Comparison of ENCODE assay signal across 9 cellular contexts in genomic region chr1:201361652-201362504, GRCh38. TPM values are rescaled to one million over a fixed set of nuclear protein-coding genes. Genes with fewer than 3 reads are reported as not detected.
DNase-seq lines count a peak whose midpoint lies in the region; ATAC-seq and TF ChIP-seq lines count a peak whose summit lies in the region.
"Had no signal": no experiment of that assay in that cellular context is flagged by ENCODE, and none has a peak within 500 bp of the region (broad histone marks: within the 10 kb centered on the region; RNA-seq: fewer than 3 reads in every experiment).

No MANE protein-coding gene starts in this region.

- TF ChIP-seq CTCF in A673 (conservative IDR thresholded peaks at IDR 0.05; ENCODE audit: low read depth, low read length) (peak; percentile 93), GM06990 (IDR thresholded peaks at IDR 0.05; ENCODE audit: insufficient read depth, low read length, poor library complexity, severe bottlenecking) (peak; percentile 84), adrenal gland (IDR thresholded peaks at IDR 0.05) (peak; percentile 66 to 80 (median 74))

- no TSS peak for BruUV-seq in A673 (replicated peaks; lab: Mats Ljungman, UMichigan)

- DNase-seq in A673 (ENCODE audit: low spot score) = peak; percentile 83
- DNase-seq in GM06990 (ENCODE audit: extremely low read depth, insufficient read length) = peak; percentile 19
- DNase-seq in NCI-H1694 (lab: John Stamatoyannopoulos, UW) = peak; percentile 46
- peak; percentile 21 to 55 (median 39) for DNase-seq in adrenal gland
- DNase-seq in right cardiac atrium = peak; percentile 46 to 73 (median 61)
- peak in 2 of 3 donors; percentile 4 to 18 for DNase-seq in stimulated activated CD4-positive, alpha-beta T cell treated with anti-CD3 and anti-CD28 coated beads, TNF-alpha, amount 100 ng/mL, for 48 hours (ENCODE audit: low read depth in 3 of 3)
- DNase-seq in foreskin melanocyte = no peak

- no peak overlapping the region for H3K27ac ChIP-seq in A673 (ENCODE audit: low read depth, low read length, poor library complexity, severe bottlenecking)
- H3K27ac ChIP-seq in adrenal gland = no peak overlapping the region
- H3K27ac ChIP-seq in right cardiac atrium (ENCODE audit: low read length) = peak overlapping the region; percentile 25

- no peaks in the 10 kb centered on the region for H3K27me3 ChIP-seq in A673 (replicated peaks; ENCODE audit: insufficient read depth, low read depth, low read length, poor library complexity)
- H3K27me3 ChIP-seq in GM06990 (replicated peaks; ENCODE audit: control insufficient read depth, insufficient read depth, low read length) = peaks cover 3% of the 10 kb centered on the region
- no peaks in the 10 kb centered on the region for H3K27me3 ChIP-seq in adrenal gland
- no peaks in the 10 kb centered on the region for H3K27me3 ChIP-seq in right cardiac atrium (ENCODE audit: control insufficient read depth, insufficient read depth)

- ATAC-seq in right cardiac atrium (no peak), HG03442 (IDR thresholded peaks at IDR 0.05; ENCODE audit: unreplicated experiment) (no peak)

- H3K9me3 ChIP-seq in A673 (ENCODE audit: low read depth, low read length, poor library complexity, severe bottlenecking) (no peaks in the 10 kb centered on the region), adrenal gland (replicated peaks in 1 of 3) (no peaks in the 10 kb centered on the region), right cardiac atrium (ENCODE audit: control insufficient read depth, low read length) (no peaks in the 10 kb centered on the region)

- no peaks in the 10 kb centered on the region for H3K36me3 ChIP-seq in A673 (ENCODE audit: insufficient read depth, low read length, poor library complexity, severe bottlenecking)
- H3K36me3 ChIP-seq in GM06990 (ENCODE audit: control insufficient read depth, insufficient read depth, low read length) = no peaks in the 10 kb centered on the region
- no peaks in the 10 kb centered on the region for H3K36me3 ChIP-seq in adrenal gland (replicated peaks in 1 of 2)

- 42 to 72% (median 46%) methylated on average over 6 to 10 of the region's 10 CpGs for WGBS in adrenal gland, 4 donors
- WGBS in right cardiac atrium = 39% methylated on average over 10 of the region's 10 CpGs

- TF ChIP-seq POLR2A in adrenal gland (IDR thresholded peaks at IDR 0.05) = no peak

- intact Hi-C loops in A673 (cut with micrococcal nuclease; ENCODE audit: unreplicated experiment) = loop anchor here (1.0 to 5.0 kb wide), 3 partner anchors 108 to 390 kb away; no protein-coding TSS in a partner anchor
- intact Hi-C loops in adrenal gland (cut with DNase I) = loop anchor here in 1 of 2 donors (2.0 kb wide), 1 partner anchor 107 kb away; no protein-coding TSS in a partner anchor
- intact Hi-C loops in right cardiac atrium (cut with DNase I) = loop anchor here in 3 of 4 donors (5.0 to 10.0 kb wide), 2 partner anchors 107 to 110 kb away; no protein-coding TSS in a partner anchor

- POLR2A ChIA-PET in A673 (lab: Charles Lee; ENCODE audit: low non-redundant PET) = no interaction called here

- CTCF ChIA-PET in A673 (lab: Charles Lee) = interaction anchor here (0.5 to 2.2 kb wide), 10 partner anchors 15 to 740 kb away, joined by 3 to 16 read pairs (median 5); no protein-coding TSS in a partner anchor

- H3K4me1 ChIP-seq in A673 (ENCODE audit: insufficient read depth, low read length, poor library complexity, severe bottlenecking) (peaks cover 17% of the 10 kb centered on the region), adrenal gland (replicated peaks in 1 of 2) (no peaks in the 10 kb centered on the region), right cardiac atrium (ENCODE audit: control insufficient read depth, insufficient read depth, low read length) (no peaks in the 10 kb centered on the region)

- H3K4me3 ChIP-seq in A673 (ENCODE audit: low read depth, low read length, poor library complexity, severe bottlenecking) = no peak overlapping the region
- H3K4me3 ChIP-seq in GM06990 (replicated peaks; ENCODE audit: low read depth, low read length) = no peak overlapping the region
- no peak overlapping the region for H3K4me3 ChIP-seq in adrenal gland
- no peak overlapping the region for H3K4me3 ChIP-seq in right cardiac atrium (ENCODE audit: low read length)

RNA-seq across cellular contexts. Expression of gene TNNT2, which starts 15.6 kb away (rescaled TPM):
- total RNA-seq in A673 (2021) (0.90 and 2.3 TPM in 2 replicates), adrenal gland (10 to 100 TPM in 1 of 8 donors, 1 to 10 TPM in 3, under 1 TPM in 2, not detected in 2; 0.39 to 10.5 (median 2.2) TPM), right cardiac atrium (1,000 to 10,000 TPM; 5,203 to 7,292 (median 7,185) TPM)
- polyA plus RNA-seq in adrenal gland (10 to 100 TPM; 10.3 to 37.3 (median 14.0) TPM), right cardiac atrium (16,707 TPM)

RNA-seq across cellular contexts. Expression of gene LAD1, which starts 37.2 kb away (rescaled TPM):
- total RNA-seq in A673 (2021) (not detected in 2 replicates), adrenal gland (under 1 TPM in 2 of 8 donors, not detected in 6; 0.54 to 0.61 TPM), right cardiac atrium (1 to 10 TPM; 1.3 to 4.0 (median 2.4) TPM)
- polyA plus RNA-seq in adrenal gland (under 1 TPM in 2 of 3 donors, not detected in 1; 0.08 to 0.17 TPM), right cardiac atrium (5.0 TPM)
- total RNA-seq: temporal lobe had no signal

RNA-seq across cellular contexts. Expression of gene TNNI1, which starts 59.7 kb away (rescaled TPM):
- total RNA-seq in A673 (2021) (not detected in 2 replicates), adrenal gland (1 to 10 TPM in 1 of 8 donors, under 1 TPM in 1, not detected in 6; 0.14 to 4.3 TPM), right cardiac atrium (100 to 1,000 TPM in 2 of 4 donors, 10 to 100 TPM in 2; 77.9 to 215 (median 100) TPM)
- polyA plus RNA-seq in adrenal gland (under 1 TPM in 1 of 3 donors, not detected in 2; 0.27 TPM), right cardiac atrium (81.3 TPM)
- total RNA-seq: temporal lobe had no signal

Comparison
In these comparisons a context has a peak if more than half of its experiments do, and no peak if none do; other contexts are left out.
1. RNA of gene TNNT2, which starts 15.6 kb away (total RNA-seq): 5,203 to 7,292 TPM in right cardiac atrium; 0.39 to 10.5 TPM in adrenal gland and 0.90 to 2.3 TPM in A673; every median in the first group is over 100 times any median in the second.
2. RNA of gene TNNI1, which starts 59.7 kb away (total RNA-seq): 77.9 to 215 TPM in right cardiac atrium; not detected in A673 and 0.14 to 4.3 TPM in adrenal gland; every median in the first group is over 10 times any median in the second.
3. Peak in every context shown above with its lines, with median percentiles within 50 percentile points of each other: CTCF ChIP-seq.